Comparison of ENCODE assay signal across 18 cellular contexts in the genomic region with DNA sequence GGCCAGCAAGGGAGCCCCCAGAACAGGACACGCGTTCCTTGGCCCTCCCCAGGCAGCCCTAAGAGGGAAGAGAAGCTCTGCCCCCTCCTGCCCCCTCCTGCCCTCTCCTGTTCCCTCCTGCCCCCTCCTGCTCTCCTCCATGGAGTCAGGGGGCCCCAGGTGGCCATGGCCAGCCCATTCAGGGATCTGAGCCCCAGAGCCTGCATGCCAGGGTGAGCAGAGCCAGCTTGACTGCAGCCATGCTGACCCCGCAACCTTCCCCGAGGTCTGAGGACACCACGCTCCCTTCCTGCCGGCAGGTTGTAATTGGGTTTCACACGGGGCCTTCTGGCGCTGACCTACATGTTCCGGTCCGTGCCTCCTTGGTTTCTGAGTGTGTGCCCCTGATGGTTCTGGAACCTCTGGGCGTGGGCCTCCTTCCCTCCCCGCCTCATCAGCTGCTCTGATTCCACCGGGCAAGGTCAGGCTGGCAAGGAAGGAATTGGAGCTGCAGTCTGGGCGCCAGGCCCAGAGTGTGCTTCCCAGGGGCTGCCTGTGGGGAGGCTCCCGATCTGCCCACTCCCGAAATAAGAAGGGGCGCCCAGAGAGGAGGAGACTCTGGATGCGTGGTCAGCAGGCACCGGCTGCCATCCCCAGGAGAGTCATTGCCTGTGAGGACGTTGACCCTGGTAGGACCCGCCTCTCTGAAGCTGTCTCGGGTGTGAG. TPM values are rescaled to one million over a fixed set of nuclear protein-coding genes. Genes with fewer than 3 reads are reported as not detected.
"Had no signal": no experiment of that assay in that cellular context is flagged by ENCODE, and none has a peak within 500 bp of the region (broad histone marks: within the 10 kb centered on the region; RNA-seq: fewer than 3 reads in every experiment).

No MANE protein-coding gene starts in this region.

- H3K4me3 Mint-ChIP-seq: activated naive CD4-positive, alpha-beta T cell treated with anti-CD3 and anti-CD28 coated beads for 36 hours; naive B cell; stimulated activated naive CD8-positive, alpha-beta T cell treated with anti-CD3 and anti-CD28 coated beads, Interleukin-15, amount 100 ng/mL, for 72 hours had no signal

- ATAC-seq: gastroesophageal sphincter; left cardiac atrium; sciatic nerve; stimulated activated naive CD8-positive, alpha-beta T cell treated with anti-CD3 and anti-CD28 coated beads, Interleukin-15, amount 100 ng/mL, for 72 hours had no signal

- H3K36me3 Mint-ChIP-seq: naive B cell had no signal

- H3K27ac ChIP-seq: dorsolateral prefrontal cortex, gastroesophageal sphincter, spleen had no signal

- H3K4me3 ChIP-seq: dorsolateral prefrontal cortex, gastroesophageal sphincter, spleen had no signal

- H3K36me3 ChIP-seq: gastroesophageal sphincter, spleen had no signal

- FAIRE-seq: astrocyte, bronchial epithelial cell, endometrium had no signal

- H3K9me3 Mint-ChIP-seq: activated naive CD4-positive, alpha-beta T cell treated with anti-CD3 and anti-CD28 coated beads for 36 hours; activated T-helper 2 cell treated with anti-CD3 and anti-CD28 coated beads, Interferon-gamma antibody, Interleukin-2, Interleukin-4, amounts not matched to agents 10 μg/mL and 5 μg/mL and 100 μg/mL, durations not matched to agents 14 hours and 24 hours and 36 hours; stimulated activated naive CD8-positive, alpha-beta T cell treated with anti-CD3 and anti-CD28 coated beads, Interleukin-15, amount 100 ng/mL, for 72 hours had no signal

- H3K27ac Mint-ChIP-seq: activated naive CD4-positive, alpha-beta T cell treated with anti-CD3 and anti-CD28 coated beads for 36 hours; activated T-helper 2 cell treated with anti-CD3 and anti-CD28 coated beads, Interferon-gamma antibody, Interleukin-2, Interleukin-4, amounts not matched to agents 10 μg/mL and 5 μg/mL and 100 μg/mL, durations not matched to agents 14 hours and 24 hours and 36 hours; progenitor cell of endocrine pancreas; stimulated activated naive CD8-positive, alpha-beta T cell treated with anti-CD3 and anti-CD28 coated beads, Interleukin-15, amount 100 ng/mL, for 72 hours had no signal

- DNase-seq: activated CD4-positive, alpha-beta T cell treated with anti-CD3 and anti-CD28 coated beads for 1 hour; activated CD4-positive, alpha-beta T cell treated with anti-CD3 and anti-CD28 coated beads, Interleukin-2, amount 50 U/mL, for 48 hours; activated naive CD4-positive, alpha-beta T cell treated with anti-CD3 and anti-CD28 coated beads for 36 hours; activated T-cell treated with anti-CD3 and anti-CD28 coated beads, Interleukin-2, amount 50 U/mL, for 1 hour; left cardiac atrium; midbrain; naive B cell; spleen; stimulated activated naive CD8-positive, alpha-beta T cell treated with anti-CD3 and anti-CD28 coated beads, Interleukin-15, amount 100 ng/mL, for 72 hours; T-helper 9 cell had no signal

- H3K9me3 ChIP-seq: gastroesophageal sphincter, spleen had no signal

RNA-seq across cellular contexts. Expression of a gene that starts 23.7 kb away (rescaled TPM):
- total RNA-seq: left cardiac atrium, progenitor cell of endocrine pancreas had no signal
